Comparison of ENCODE assay signal across 22 cellular contexts in genomic region chr20:58810879-58811250, GRCh38. TPM values are rescaled to one million over a fixed set of nuclear protein-coding genes. Genes with fewer than 3 reads are reported as not detected.
"Had no signal": no experiment of that assay in that cellular context is flagged by ENCODE, and none has a peak within 500 bp of the region (broad histone marks: within the 10 kb centered on the region; RNA-seq: fewer than 3 reads in every experiment).

No MANE protein-coding gene starts in this region.

- H3K4me1 Mint-ChIP-seq: naive B cell; nephron; stimulated activated naive B cell treated with anti-CD40 and anti-IgM and Interleukin-4, amounts not matched to agents 10 μg/mL and 1 μg/mL and 100 μg/mL, for 72 hours had no signal

- ATAC-seq: heart left ventricle; left colon; left ventricle myocardium superior; right cardiac atrium; stimulated activated naive B cell treated with anti-CD40 and anti-IgM and Interleukin-4, amounts not matched to agents 10 μg/mL and 1 μg/mL and 100 μg/mL, for 72 hours had no signal

- H3K27ac ChIP-seq: coronary artery, heart left ventricle, neutrophil, ovary, thoracic aorta, transverse colon had no signal

- H3K9me3 ChIP-seq: heart left ventricle, neutrophil, ovary, thoracic aorta, transverse colon had no signal

- H3K4me1 ChIP-seq: heart left ventricle, transverse colon had no signal

- FAIRE-seq: frontal cortex, small intestine had no signal

- H3K4me3 ChIP-seq: coronary artery, heart left ventricle, lung, ovary, thoracic aorta, transverse colon had no signal

- DNase-seq: effector CD8-positive, alpha-beta T cell; hippocampal formation; left colon; left ventricle myocardium superior; mesendoderm; naive B cell; ovary; right cardiac atrium; small intestine; stimulated activated CD4-positive, alpha-beta T cell treated with anti-CD3 and anti-CD28 coated beads, Interleukin-4, amount 100 ng/mL, for 1 hour; stimulated activated naive B cell treated with anti-CD40 and anti-IgM and Interleukin-4, amounts not matched to agents 10 μg/mL and 1 μg/mL and 100 μg/mL, for 72 hours; transverse colon had no signal

- H3K4me3 Mint-ChIP-seq: naive B cell; nephron; stimulated activated naive B cell treated with anti-CD40 and anti-IgM and Interleukin-4, amounts not matched to agents 10 μg/mL and 1 μg/mL and 100 μg/mL, for 72 hours had no signal

- H3K36me3 Mint-ChIP-seq: stimulated activated naive B cell treated with anti-CD40 and anti-IgM and Interleukin-4, amounts not matched to agents 10 μg/mL and 1 μg/mL and 100 μg/mL, for 72 hours had no signal

- H3K27me3 ChIP-seq: ovary had no signal

- H3K36me3 ChIP-seq: heart left ventricle, neutrophil, ovary, thoracic aorta, transverse colon had no signal

- H3K9me3 Mint-ChIP-seq: nephron; stimulated activated naive CD8-positive, alpha-beta T cell treated with anti-CD3 and anti-CD28 coated beads, Interleukin-15, amount 100 ng/mL, for 72 hours had no signal

- H3K27ac Mint-ChIP-seq: naive B cell; nephron; stimulated activated naive B cell treated with anti-CD40 and anti-IgM and Interleukin-4, amounts not matched to agents 10 μg/mL and 1 μg/mL and 100 μg/mL, for 72 hours; stimulated activated naive CD8-positive, alpha-beta T cell treated with anti-CD3 and anti-CD28 coated beads, Interleukin-15, amount 100 ng/mL, for 72 hours had no signal

RNA-seq across cellular contexts. Expression of gene GNAS-AS1, which starts 39.8 kb away (rescaled TPM):
- total RNA-seq: glomerular endothelial cell, posterior vena cava had no signal
